ENCODE assay signal across 8 cellular contexts in the genomic region with DNA sequence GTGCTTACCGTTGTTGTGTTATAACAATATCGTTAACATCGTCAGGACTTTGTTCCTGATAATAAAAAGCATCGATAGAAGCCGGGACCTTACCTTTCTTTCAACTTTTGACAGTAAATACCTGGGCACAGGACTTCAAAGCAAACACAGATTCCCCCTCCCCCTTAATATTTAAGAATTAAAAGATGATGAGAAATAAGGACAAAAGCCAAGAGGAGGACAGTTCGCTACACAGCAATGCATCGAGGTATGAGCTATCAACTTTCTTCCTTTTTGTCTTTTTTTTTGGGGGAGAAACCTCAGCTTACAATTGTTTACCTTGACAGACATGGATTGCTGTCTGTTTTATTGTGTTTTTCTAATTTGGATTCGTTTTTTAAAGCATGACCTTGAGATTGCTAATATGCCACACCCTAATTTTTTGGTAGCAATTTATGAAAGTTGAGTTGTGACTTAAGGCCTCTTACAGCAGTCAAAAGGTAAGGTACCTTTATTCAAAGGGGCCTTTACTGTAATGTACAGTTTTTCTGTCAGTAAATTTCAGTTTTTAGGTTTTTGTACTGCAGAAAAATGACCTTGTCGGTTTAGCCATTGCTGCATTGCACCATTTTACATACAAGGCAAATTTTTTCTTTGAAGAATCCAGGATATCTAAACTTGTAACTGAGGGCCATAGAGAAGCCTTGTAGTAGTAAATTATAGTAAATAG. TPM values are rescaled to one million over a fixed set of nuclear protein-coding genes. Genes with fewer than 3 reads are reported as not detected.
DNase-seq lines count a peak whose midpoint lies in the region; ATAC-seq and TF ChIP-seq lines count a peak whose summit lies in the region.

No MANE protein-coding gene starts in this region.

- H3K4me1 ChIP-seq in foreskin keratinocyte (peaks cover 18% of the 10 kb centered on the region), skeletal muscle satellite cell (ENCODE audit: control insufficient read depth, insufficient read depth, low read length) (peaks cover 15% of the 10 kb centered on the region)

- H3K9ac ChIP-seq in skeletal muscle satellite cell (ENCODE audit: low read depth, low read length): peak overlapping the region; percentile 96

- peaks cover 54% of the 10 kb centered on the region for H3K36me3 ChIP-seq in skeletal muscle satellite cell (ENCODE audit: insufficient read depth, low read length)

- H3K9me3 ChIP-seq in T-helper 17 cell (ENCODE audit: control insufficient read depth, low read length, poor library complexity, severe bottlenecking) (no peaks in the 10 kb centered on the region), skeletal muscle satellite cell (replicated peaks; ENCODE audit: low read length) (no peaks in the 10 kb centered on the region)

- H3K4me1 Mint-ChIP-seq in T-helper 17 cell: peaks cover 43% of the 10 kb centered on the region

- H3K27me3 ChIP-seq in foreskin keratinocyte: no peaks in the 10 kb centered on the region
- no peaks in the 10 kb centered on the region for H3K27me3 ChIP-seq in skeletal muscle satellite cell (ENCODE audit: control insufficient read depth, insufficient read depth, low read length)

- no peak for ATAC-seq in T-helper 17 cell
- no peak for ATAC-seq in foreskin keratinocyte
- ATAC-seq in GM21515 (IDR thresholded peaks at IDR 0.05; ENCODE audit: unreplicated experiment): no peak

- H3K4me2 ChIP-seq in skeletal muscle satellite cell (ENCODE audit: low read length): peak overlapping the region; percentile 94

- H3K4me3 ChIP-seq in skeletal muscle satellite cell (ENCODE audit: low read length): peak overlapping the region; percentile 91

- peak overlapping the region; percentile 98 for H3K27ac ChIP-seq in foreskin keratinocyte

- no peaks in the 10 kb centered on the region for H3K27me3 Mint-ChIP-seq in T-helper 17 cell

- peak overlapping the region; percentile 95 for H3K4me3 Mint-ChIP-seq in T-helper 17 cell

- no peak for TF ChIP-seq CTCF in foreskin keratinocyte (conservative IDR thresholded peaks at IDR 0.05)

- DNase-seq in SIG-M5 treated with dmso at 0.1 percent for 504 hours (lab: John Stamatoyannopoulos, UW; ENCODE audit: unreplicated experiment) (peak; percentile 45), SIG-M5 (lab: John Stamatoyannopoulos, UW) (no peak), T-helper 17 cell (no peak), foreskin keratinocyte (peak in 1 of 2 donors; percentile 28), T-helper 9 cell (no peak)
- no peak for DNase-seq in activated effector memory CD4-positive, alpha-beta T cell treated with anti-CD3 and anti-CD28 coated beads, Interleukin-2, amount 50 U/mL, for 16 hours

- H3K36me3 Mint-ChIP-seq in T-helper 17 cell (ENCODE audit: low read depth): peaks cover 7% of the 10 kb centered on the region

- H3K27ac Mint-ChIP-seq in T-helper 17 cell: peak overlapping the region; percentile 100

RNA-seq across cellular contexts. Expression of a gene that starts 1.1 kb away (rescaled TPM):
- total RNA-seq in T-helper 17 cell (100 to 1,000 TPM; 505 to 520 TPM), foreskin keratinocyte (43.6 and 57.5 TPM in 2 replicates)
- 12.9 and 13.7 TPM in 2 replicates for polyA plus RNA-seq in foreskin keratinocyte
- 46.5 and 60.8 TPM in 2 replicates for total RNA-seq in skeletal muscle satellite cell (2012; rRNA removed)
